ENCODE assay signal across 8 cellular contexts in the genomic region with DNA sequence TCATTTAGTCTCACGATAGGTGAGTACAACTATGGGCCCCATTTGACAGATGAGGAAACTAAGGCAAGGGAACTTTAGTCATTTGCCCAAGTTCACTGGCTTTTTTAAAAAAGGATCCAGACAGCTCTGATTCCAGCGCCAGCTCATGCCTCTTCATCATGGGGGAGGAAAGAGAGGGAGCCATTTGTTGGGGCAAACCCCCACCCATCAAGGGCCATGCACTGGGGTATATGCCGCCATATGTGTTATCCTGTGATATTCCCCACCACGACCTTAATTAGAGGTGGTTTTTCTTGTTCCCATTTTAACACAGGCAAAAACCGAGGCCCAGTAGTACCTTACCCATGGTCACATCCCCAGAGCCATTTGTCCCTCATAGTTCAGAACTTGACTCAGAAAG. TPM values are rescaled to one million over a fixed set of nuclear protein-coding genes. Genes with fewer than 3 reads are reported as not detected.
DNase-seq lines count a peak whose midpoint lies in the region; ATAC-seq and TF ChIP-seq lines count a peak whose summit lies in the region.

No MANE protein-coding gene starts in this region.

- H3K4me3 ChIP-seq in colonic mucosa (no peak overlapping the region), tibial artery (no peak overlapping the region), H7 (ENCODE audit: insufficient read depth, low read depth, low read length) (no peak overlapping the region)

- H3K4me1 Mint-ChIP-seq in activated T-cell treated with anti-CD3 and anti-CD28 coated beads, Interleukin-2, amount 50 U/mL, for 24 hours (ENCODE audit: low read depth), result peaks cover 40% of the 10 kb centered on the region
- H3K4me1 Mint-ChIP-seq in natural killer cell, result peaks cover 26 to 45% of the 10 kb centered on the region in 2 donors

- no peak overlapping the region for H3K9ac ChIP-seq in colonic mucosa (ENCODE audit: low read depth in 2 of 2, low read length in 2 of 2)

- intact Hi-C loops in colonic mucosa (cut with DNase I) (loop anchor here (5.0 kb wide), 1 partner anchor 43 kb away; a partner anchor contains a TSS), natural killer cell (cut with micrococcal nuclease) (no loop called here), tibial artery (cut with DNase I; ENCODE audit: low total_unique reads) (loop anchor here (10.0 kb wide), 1 partner anchor 45 kb away; a partner anchor contains a TSS)

- peak overlapping the region; percentile 44 for H3K27ac Mint-ChIP-seq in activated T-cell treated with anti-CD3 and anti-CD28 coated beads, Interleukin-2, amount 50 U/mL, for 24 hours
- peak overlapping the region; percentile 70 to 90 for H3K27ac Mint-ChIP-seq in natural killer cell

- TF ChIP-seq CTCF in colonic mucosa (IDR thresholded peaks at IDR 0.05) (no peak), natural killer cell (IDR thresholded peaks at IDR 0.05) (no peak), tibial artery (IDR thresholded peaks at IDR 0.05) (no peak)

- H3K4me3 Mint-ChIP-seq in activated T-cell treated with anti-CD3 and anti-CD28 coated beads, Interleukin-2, amount 50 U/mL, for 24 hours, result no peak overlapping the region
- no peak overlapping the region for H3K4me3 Mint-ChIP-seq in natural killer cell

- ATAC-seq in natural killer cell (no peak), HG02571 (IDR thresholded peaks at IDR 0.05; ENCODE audit: unreplicated experiment) (no peak)

- peaks cover 4% of the 10 kb centered on the region for H3K36me3 ChIP-seq in colonic mucosa
- peaks cover 15 to 50% (median 40%) of the 10 kb centered on the region in 3 donors for H3K36me3 ChIP-seq in tibial artery
- peaks cover 7% of the 10 kb centered on the region for H3K36me3 ChIP-seq in H7 (replicated peaks; ENCODE audit: control insufficient read depth, insufficient read depth, low read length)

- H3K27me3 Mint-ChIP-seq in activated T-cell treated with anti-CD3 and anti-CD28 coated beads, Interleukin-2, amount 50 U/mL, for 24 hours, result no peaks in the 10 kb centered on the region
- no peaks in the 10 kb centered on the region for H3K27me3 Mint-ChIP-seq in natural killer cell (ENCODE audit: low read depth in 2 of 2)

- H3K27me3 ChIP-seq in colonic mucosa (no peaks in the 10 kb centered on the region), tibial artery (no peaks in the 10 kb centered on the region), H7 (ENCODE audit: control insufficient read depth, insufficient read depth, low read length) (no peaks in the 10 kb centered on the region)

- no peaks in the 10 kb centered on the region for H3K9me3 Mint-ChIP-seq in activated T-cell treated with anti-CD3 and anti-CD28 coated beads, Interleukin-2, amount 50 U/mL, for 24 hours
- no peaks in the 10 kb centered on the region for H3K9me3 Mint-ChIP-seq in natural killer cell

- H3K4me1 ChIP-seq in colonic mucosa (peaks cover 27% of the 10 kb centered on the region), tibial artery (peaks cover 0 to 47% (median 30%) of the 10 kb centered on the region in 4 donors)

- H3K36me3 Mint-ChIP-seq in activated T-cell treated with anti-CD3 and anti-CD28 coated beads, Interleukin-2, amount 50 U/mL, for 24 hours (ENCODE audit: low read depth), result peaks cover 50% of the 10 kb centered on the region
- H3K36me3 Mint-ChIP-seq in natural killer cell, result peaks cover 2% of the 10 kb centered on the region

- H3K27ac ChIP-seq in colonic mucosa (peak overlapping the region; percentile 67), tibial artery (peak overlapping the region; percentile 52 to 62)

- DNase-seq in activated T-cell treated with anti-CD3 and anti-CD28 coated beads, Interleukin-2, amount 50 U/mL, for 24 hours, result no peak
- DNase-seq in activated T-cell treated with anti-CD3 and anti-CD28 coated beads, Interleukin-2, amount 50 U/mL, for 1 hour, result no peak
- DNase-seq in colonic mucosa, result no peak
- DNase-seq in natural killer cell, result no peak
- no peak for DNase-seq in tibial artery
- no peak for DNase-seq in EL
- no peak for DNase-seq in H7

- no peaks in the 10 kb centered on the region for H3K9me3 ChIP-seq in colonic mucosa
- H3K9me3 ChIP-seq in tibial artery, result no peaks in the 10 kb centered on the region

RNA-seq across cellular contexts. Expression of a gene that starts 0.6 kb away (rescaled TPM):
- 1 to 10 TPM; 1.1 to 1.3 TPM for total RNA-seq in colonic mucosa
- total RNA-seq in natural killer cell, result 1 to 10 TPM; 1.4 to 3.3 (median 2.6) TPM
- total RNA-seq in H7 (2014; rRNA removed; shearing (Covaris generic)), result 0.11 TPM in 1 of 2 replicates, not detected in the other

RNA-seq across cellular contexts. Expression of a gene that starts 9.8 kb away (rescaled TPM):
- 100 to 1,000 TPM in 1 of 2 donors, 10 to 100 TPM in 1; 96.1 to 137 TPM for total RNA-seq in colonic mucosa
- 10 to 100 TPM; 52.5 to 61.6 (median 60.0) TPM for total RNA-seq in natural killer cell
- total RNA-seq in H7 (2014; rRNA removed; shearing (Covaris generic)), result 139 and 141 TPM in 2 replicates

RNA-seq across cellular contexts. Expression of a gene that starts 10.2 kb away (rescaled TPM):
- total RNA-seq in colonic mucosa, result 100 to 1,000 TPM; 109 to 136 TPM
- 10 to 100 TPM; 18.8 to 21.3 (median 18.9) TPM for total RNA-seq in natural killer cell
- total RNA-seq in H7 (2014; rRNA removed; shearing (Covaris generic)), result 46.5 and 61.3 TPM in 2 replicates

RNA-seq across cellular contexts. Expression of a gene that starts 32.1 kb away (rescaled TPM):
- total RNA-seq in colonic mucosa (100 to 1,000 TPM; 273 to 375 TPM), natural killer cell (100 to 1,000 TPM in 1 of 3 donors, 10 to 100 TPM in 2; 84.9 to 107 (median 95.1) TPM)
- total RNA-seq in H7 (2014; rRNA removed; shearing (Covaris generic)), result 34.1 and 35.6 TPM in 2 replicates

RNA-seq across cellular contexts. Expression of a gene that starts 43.2 kb away (rescaled TPM):
- 100 to 1,000 TPM; 282 to 346 TPM for total RNA-seq in colonic mucosa
- 100 to 1,000 TPM; 824 to 880 (median 830) TPM for total RNA-seq in natural killer cell
- total RNA-seq in H7 (2014; rRNA removed; shearing (Covaris generic)), result 146 and 167 TPM in 2 replicates
